In genomic region chr4:140252742-140253555, GRCh38 we compare ENCODE assay signal across 8 cellular contexts.
A peak's percentile ranks its signal among the peaks of the same experiment; 100 is the strongest.
DNase-seq lines count a peak whose midpoint lies in the region; ATAC-seq, FAIRE-seq and TF ChIP-seq lines count a peak whose summit lies in the region.

No MANE protein-coding gene starts in this region.

- H3K9me3 Mint-ChIP-seq in IgD-negative memory B cell = no peaks in the 10 kb centered on the region
- no peaks in the 10 kb centered on the region for H3K9me3 Mint-ChIP-seq in natural killer cell treated with Interleukin-12 subunit alpha and Interleukin-12 subunit beta and Interleukin-15 and Interleukin-18, amount 100 ng/mL, for 72 hours

- H3K27ac Mint-ChIP-seq in IgD-negative memory B cell = peak overlapping the region in 1 of 3 donors; percentile 70
- H3K27ac Mint-ChIP-seq in natural killer cell treated with Interleukin-12 subunit alpha and Interleukin-12 subunit beta and Interleukin-15 and Interleukin-18, amount 100 ng/mL, for 72 hours = no peak overlapping the region

- H3K9ac ChIP-seq in stomach smooth muscle (ENCODE audit: low read length in 2 of 2) = peak overlapping the region; percentile 68 to 74

- peaks cover 40% of the 10 kb centered on the region for H3K27me3 Mint-ChIP-seq in IgD-negative memory B cell
- H3K27me3 Mint-ChIP-seq in natural killer cell treated with Interleukin-12 subunit alpha and Interleukin-12 subunit beta and Interleukin-15 and Interleukin-18, amount 100 ng/mL, for 72 hours = peaks cover 22 to 37% of the 10 kb centered on the region in 2 donors

- H3K4me1 Mint-ChIP-seq in IgD-negative memory B cell = peaks cover 0 to 11% (median 4%) of the 10 kb centered on the region in 3 donors
- peaks cover 12% of the 10 kb centered on the region in 2 donors for H3K4me1 Mint-ChIP-seq in natural killer cell treated with Interleukin-12 subunit alpha and Interleukin-12 subunit beta and Interleukin-15 and Interleukin-18, amount 100 ng/mL, for 72 hours (ENCODE audit: low read depth in 2 of 2)

- peaks cover 40% of the 10 kb centered on the region for H3K4me1 ChIP-seq in stomach smooth muscle (ENCODE audit: control insufficient read depth, insufficient read depth, low read length)

- no peaks in the 10 kb centered on the region for H3K27me3 ChIP-seq in stomach smooth muscle (ENCODE audit: control insufficient read depth in 1 of 2, insufficient read depth in 2 of 2, low read length in 2 of 2)

- H3K4me3 Mint-ChIP-seq in IgD-negative memory B cell = peak overlapping the region; percentile 49 to 82 (median 79)
- peak overlapping the region; percentile 57 for H3K4me3 Mint-ChIP-seq in natural killer cell treated with Interleukin-12 subunit alpha and Interleukin-12 subunit beta and Interleukin-15 and Interleukin-18, amount 100 ng/mL, for 72 hours

- FAIRE-seq in RCC 7860 (lab: Jason Lieb, UNC) = no peak

- peak; percentile 60 for ATAC-seq in GM19397 (IDR thresholded peaks at IDR 0.05; ENCODE audit: unreplicated experiment)
- ATAC-seq in natural killer cell treated with Interleukin-12 subunit alpha and Interleukin-12 subunit beta and Interleukin-15 and Interleukin-18, amount 100 ng/mL, for 72 hours = peak; percentile 78 to 87

- no peaks in the 10 kb centered on the region for H3K36me3 Mint-ChIP-seq in IgD-negative memory B cell
- no peaks in the 10 kb centered on the region for H3K36me3 Mint-ChIP-seq in natural killer cell treated with Interleukin-12 subunit alpha and Interleukin-12 subunit beta and Interleukin-15 and Interleukin-18, amount 100 ng/mL, for 72 hours

- H3K27ac ChIP-seq in stomach smooth muscle (ENCODE audit: low read length) = peak overlapping the region; percentile 81

- peak; percentile 87 for TF ChIP-seq CTCF in fibroblast of the aortic adventitia (IDR thresholded peaks at IDR 0.05; ENCODE audit: insufficient read depth, low read length)

- H3K36me3 ChIP-seq in stomach smooth muscle (ENCODE audit: control insufficient read depth in 2 of 2, insufficient read depth in 2 of 2, low read length in 2 of 2) = no peaks in the 10 kb centered on the region

- no peaks in the 10 kb centered on the region for H3K9me3 ChIP-seq in stomach smooth muscle (ENCODE audit: control insufficient read depth in 2 of 2, low read length in 2 of 2)

- DNase-seq in Ammon's horn (ENCODE audit: low spot score) (peak; percentile 86), RCC 7860 (ENCODE audit: low spot score) (peak; percentile 5), fibroblast of the aortic adventitia (ENCODE audit: low read depth) (peak; percentile 78)
- peak; percentile 87 for DNase-seq in activated effector memory CD4-positive, alpha-beta T cell treated with anti-CD3 and anti-CD28 coated beads, Interleukin-2, amount 50 U/mL, for 16 hours
- peak; percentile 64 for DNase-seq in natural killer cell treated with Interleukin-12 subunit alpha and Interleukin-12 subunit beta and Interleukin-15 and Interleukin-18, amount 100 ng/mL, for 72 hours (ENCODE audit: low spot score)

- H3K4me3 ChIP-seq in fibroblast of the aortic adventitia (ENCODE audit: low read depth, low read length) (peak overlapping the region; percentile 64), stomach smooth muscle (ENCODE audit: low read length in 2 of 2) (peak overlapping the region; percentile 38 to 74)

Comparison
In these comparisons a context has a peak if more than half of its experiments do, and no peak if none do; other contexts are left out.
1. Peak in every context shown above with its lines: DNase-seq, ATAC-seq, H3K4me3 ChIP-seq and H3K27ac ChIP-seq.
2. DNase-seq: peak in every context shown above with its lines; median percentile 87 in activated effector memory CD4-positive, alpha-beta T cell treated with anti-CD3 and anti-CD28 coated beads, Interleukin-2, amount 50 U/mL, for 16 hours; 86 in Ammon's horn; 78 in fibroblast of the aortic adventitia; 64 in natural killer cell treated with Interleukin-12 subunit alpha and Interleukin-12 subunit beta and Interleukin-15 and Interleukin-18, amount 100 ng/mL, for 72 hours; 5 in RCC 7860.